ENCODE assay signal across 25 cellular contexts in the genomic region with DNA sequence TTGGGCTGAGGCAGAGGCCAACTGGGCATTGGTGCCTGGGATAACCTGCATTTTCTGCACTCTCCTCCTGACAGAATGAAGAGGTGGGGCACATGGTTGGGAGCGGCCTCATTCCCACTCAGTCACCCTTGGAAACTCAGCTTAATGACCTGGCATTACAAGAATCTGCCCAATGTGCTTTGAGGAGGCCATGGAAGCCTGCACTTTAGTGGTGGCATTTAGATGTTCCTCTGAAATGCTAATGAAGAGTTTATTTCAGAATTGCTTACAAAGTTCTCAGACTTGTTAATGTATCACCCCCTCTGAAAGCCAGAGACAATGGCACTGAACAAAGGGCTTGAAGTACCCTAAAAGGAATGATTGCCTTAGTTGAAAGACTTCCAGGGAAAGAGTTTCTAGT.
"Had no signal": no experiment of that assay in that cellular context is flagged by ENCODE, and none has a peak within 500 bp of the region (broad histone marks: within the 10 kb centered on the region; RNA-seq: fewer than 3 reads in every experiment).

No MANE protein-coding gene starts in this region.

- H3K9me3 Mint-ChIP-seq: activated B cell treated with CpG ODN at 0.5 μM for 24 hours had no signal

- H3K4me3 ChIP-seq: adrenal gland, body of pancreas, colonic mucosa, left ventricle myocardium inferior, mucosa of descending colon, right atrium auricular region, skin epidermis, tibial artery, uterus had no signal

- H3K4me3 Mint-ChIP-seq: activated B cell treated with CpG ODN at 0.5 μM for 24 hours; activated CD8-positive, alpha-beta T cell treated with anti-CD3 and anti-CD28 coated beads, Interleukin-2, amount 10 ng/mL, durations not matched to agents 7 days and 5 days; activated naive CD4-positive, alpha-beta T cell treated with anti-CD3 and anti-CD28 coated beads, Interleukin-2, amount 50 U/mL, for 24 hours; naive thymus-derived CD8-positive, alpha-beta T cell had no signal

- DNase-seq: activated B cell treated with CpG ODN at 0.5 μM for 24 hours; activated CD4-positive, alpha-beta T cell treated with anti-CD3 and anti-CD28 coated beads for 48 hours; activated CD8-positive, alpha-beta memory T cell treated with anti-CD3 and anti-CD28 coated beads, Interleukin-2, amount 50 U/mL, for 4 hours; activated CD8-positive, alpha-beta T cell treated with anti-CD3 and anti-CD28 coated beads, Interleukin-2, amount 10 ng/mL, durations not matched to agents 7 days and 5 days; activated effector memory CD4-positive, alpha-beta T cell treated with anti-CD3 and anti-CD28 coated beads, Interleukin-2, amount 50 U/mL, for 16 hours; activated T-cell treated with anti-CD3 and anti-CD28 coated beads, Interleukin-2, amount 50 U/mL, for 48 hours; adrenal gland; body of pancreas; central memory CD4-positive, alpha-beta T cell; colonic mucosa; effector CD8-positive, alpha-beta T cell; foreskin fibroblast; kidney; left ventricle myocardium inferior; mucosa of descending colon; naive thymus-derived CD8-positive, alpha-beta T cell; nucleus accumbens; stimulated activated CD4-positive, alpha-beta T cell treated with anti-CD3 and anti-CD28 coated beads, Interleukin-4, amount 100 ng/mL, for 24 hours; stimulated activated naive CD4-positive, alpha-beta T cell; tibial artery; uterus had no signal

- H3K27ac ChIP-seq: adrenal gland, body of pancreas, colonic mucosa, left ventricle myocardium inferior, right atrium auricular region, skin epidermis, tibial artery, uterus had no signal

- H3K27me3 ChIP-seq: adrenal gland, body of pancreas, colonic mucosa, right atrium auricular region, uterus had no signal

- H3K27ac Mint-ChIP-seq: activated B cell treated with CpG ODN at 0.5 μM for 24 hours; activated CD8-positive, alpha-beta T cell treated with anti-CD3 and anti-CD28 coated beads, Interleukin-2, amount 10 ng/mL, durations not matched to agents 7 days and 5 days; progenitor cell of endocrine pancreas had no signal

- ATAC-seq: activated CD8-positive, alpha-beta T cell treated with anti-CD3 and anti-CD28 coated beads, Interleukin-2, amount 10 ng/mL, durations not matched to agents 7 days and 5 days; body of pancreas; mucosa of descending colon; naive thymus-derived CD8-positive, alpha-beta T cell had no signal

- H3K9me3 ChIP-seq: adrenal gland, body of pancreas, colonic mucosa, left ventricle myocardium inferior, mucosa of descending colon, right atrium auricular region, tibial artery, uterus had no signal

- H3K36me3 ChIP-seq: adrenal gland, colonic mucosa, left ventricle myocardium inferior, right atrium auricular region, tibial artery, uterus had no signal

- H3K4me1 ChIP-seq: adrenal gland, body of pancreas, colonic mucosa, left ventricle myocardium inferior, right atrium auricular region, tibial artery, uterus had no signal

- H3K27me3 Mint-ChIP-seq: activated naive CD4-positive, alpha-beta T cell treated with anti-CD3 and anti-CD28 coated beads, Interleukin-2, amount 50 U/mL, for 24 hours; naive thymus-derived CD8-positive, alpha-beta T cell had no signal
